In genomic region chr7:65387893-65388292, GRCh38 we compare ENCODE assay signal across 23 cellular contexts.
"Had no signal": no experiment of that assay in that cellular context is flagged by ENCODE, and none has a peak within 500 bp of the region (broad histone marks: within the 10 kb centered on the region; RNA-seq: fewer than 3 reads in every experiment).

No MANE protein-coding gene starts in this region.

- H3K9me3 ChIP-seq: prostate gland, stomach, testis, upper lobe of right lung had no signal

- H3K27ac ChIP-seq: brain microvascular endothelial cell, epithelial cell of prostate, prostate gland, stomach, testis, upper lobe of right lung had no signal

- H3K4me3 ChIP-seq: prostate gland, stomach, testis, upper lobe of right lung had no signal

- H3K27me3 Mint-ChIP-seq: activated naive CD8-positive, alpha-beta T cell treated with anti-CD3 and anti-CD28 coated beads, Interleukin-2, amount 10 ng/mL, durations not matched to agents 7 days and 5 days had no signal

- ATAC-seq: activated CD4-positive, CD25-positive, alpha-beta regulatory T cell treated with anti-CD3 and anti-CD28 coated beads, Interleukin-2, amount 50 U/mL, for 24 hours; right cardiac atrium; upper lobe of right lung had no signal

- H3K9me3 Mint-ChIP-seq: immature natural killer cell had no signal

- H3K36me3 ChIP-seq: prostate gland had no signal

- H3K4me1 ChIP-seq: prostate gland, testis, upper lobe of right lung had no signal

- H3K27me3 ChIP-seq: brain microvascular endothelial cell, stomach, testis, upper lobe of right lung had no signal

- H3K27ac Mint-ChIP-seq: activated naive CD8-positive, alpha-beta T cell treated with anti-CD3 and anti-CD28 coated beads, Interleukin-2, amount 10 ng/mL, durations not matched to agents 7 days and 5 days; activated T-helper 1 cell treated with anti-CD3 and anti-CD28 coated beads, Interleukin-12 subunit alpha, Interleukin-12 subunit beta, Interleukin-2, Interleukin-4 antibody, amounts not matched to agents 30 ng/mL and 10 ng/mL and 1 ng/mL, durations not matched to agents 14 hours and 24 hours and 36 hours had no signal

- H3K4me3 Mint-ChIP-seq: activated naive CD8-positive, alpha-beta T cell treated with anti-CD3 and anti-CD28 coated beads, Interleukin-2, amount 10 ng/mL, durations not matched to agents 7 days and 5 days; activated T-helper 1 cell treated with anti-CD3 and anti-CD28 coated beads, Interleukin-12 subunit alpha, Interleukin-12 subunit beta, Interleukin-2, Interleukin-4 antibody, amounts not matched to agents 30 ng/mL and 10 ng/mL and 1 ng/mL, durations not matched to agents 14 hours and 24 hours and 36 hours; immature natural killer cell had no signal

- DNase-seq: activated CD4-positive, alpha-beta T cell treated with anti-CD3 and anti-CD28 coated beads, Interleukin-2, amount 50 U/mL, for 1 hour; activated CD8-positive, alpha-beta memory T cell treated with anti-CD3 and anti-CD28 coated beads for 24 hours; activated naive CD8-positive, alpha-beta T cell treated with anti-CD3 and anti-CD28 coated beads, Interleukin-2, amount 10 ng/mL, durations not matched to agents 7 days and 5 days; anterior cingulate cortex; brain microvascular endothelial cell; cerebellar nuclear complex; dermis blood vessel endothelial cell; foreskin melanocyte; head of caudate nucleus; immature natural killer cell; mesendoderm; right cardiac atrium; small intestine; stimulated activated CD4-positive, alpha-beta T cell treated with anti-CD3 and anti-CD28 coated beads, Interleukin-4, amount 100 ng/mL, for 4 hours; stimulated activated CD8-positive, alpha-beta memory T cell treated with anti-CD3 and anti-CD28 coated beads, Interleukin-4, amount 100 ng/mL, for 48 hours; stomach; T-helper 9 cell; testis; upper lobe of right lung had no signal
